In the genomic region with DNA sequence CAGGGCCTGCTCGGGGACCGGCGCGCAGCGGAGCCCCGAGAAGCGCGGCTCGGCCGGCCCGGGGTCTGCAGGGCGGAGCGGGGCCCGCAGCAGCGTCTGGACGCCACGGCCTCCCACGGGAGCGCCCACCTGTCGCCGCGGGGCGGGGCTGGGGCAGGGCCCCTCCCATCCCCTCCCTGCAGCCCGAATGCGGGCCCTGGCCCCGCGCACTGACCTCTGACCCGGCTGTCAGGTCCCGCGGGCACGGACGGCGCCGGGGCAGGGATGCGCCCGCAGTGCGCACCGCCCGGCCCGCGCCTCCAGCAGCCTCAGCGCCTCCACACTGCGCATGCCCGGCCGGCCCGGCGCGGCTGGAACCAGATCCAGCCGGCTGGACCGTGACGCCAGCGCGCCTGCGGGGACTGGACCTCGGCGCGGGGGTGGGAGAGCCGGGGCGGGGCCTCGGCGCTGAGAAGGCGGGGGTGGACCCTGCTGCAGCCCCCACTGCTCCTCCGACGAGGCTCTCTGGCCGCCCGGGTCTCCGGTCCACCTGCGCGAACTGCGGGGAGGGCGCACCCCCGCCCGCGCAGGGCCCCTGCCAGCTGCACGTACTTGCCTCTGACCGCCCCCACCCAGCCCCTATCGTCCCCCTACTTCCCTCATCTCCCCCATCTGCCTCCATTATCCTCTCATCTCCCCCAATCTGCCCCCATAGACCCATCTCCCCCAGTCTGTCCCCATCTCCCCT, we compare ENCODE assay signal across 8 cellular contexts. TPM values are rescaled to one million over a fixed set of nuclear protein-coding genes. Genes with fewer than 3 reads are reported as not detected.
DNase-seq lines count a peak whose midpoint lies in the region; ATAC-seq and TF ChIP-seq lines count a peak whose summit lies in the region.

No MANE protein-coding gene starts in this region.

- WGBS in stomach, 5 donors = 0 to 2% (median 0%) methylated on average over 12 to 77 of the region's 77 CpGs

- no peak overlapping the region for H2AFZ ChIP-seq in neuron (ENCODE audit: low read depth, low read length)

- H3K4me1 ChIP-seq in HUES6 (ENCODE audit: control insufficient read depth, insufficient read depth, low read length) (peaks cover 12% of the 10 kb centered on the region), neuron (ENCODE audit: insufficient read depth, low read length) (peaks cover 26% of the 10 kb centered on the region), stomach (peaks cover 14 to 60% (median 48%) of the 10 kb centered on the region in 4 donors)

- no peaks in the 10 kb centered on the region for H3K9me3 ChIP-seq in HUES6 (ENCODE audit: control insufficient read depth, insufficient read depth, low read depth, low read length)
- H3K9me3 ChIP-seq in neuron (ENCODE audit: low read length) = peaks cover 3% of the 10 kb centered on the region
- H3K9me3 ChIP-seq in stomach = no peaks in the 10 kb centered on the region

- no peak overlapping the region for H3K27ac ChIP-seq in HUES6 (ENCODE audit: low read depth, low read length)
- peak overlapping the region; percentile 91 to 97 (median 95) for H3K27ac ChIP-seq in stomach

- peak; percentile 70 for DNase-seq in DMS 273 treated with DMSO at 0.1 percent for 48 hours (lab: John Stamatoyannopoulos, UW)
- peak; percentile 91 for DNase-seq in RPMI7951 (ENCODE audit: low read depth)
- DNase-seq in activated gamma-delta T cell treated with anti-CD3 and anti-CD28 coated beads, Interleukin-2, amount 50 U/mL, for 16 hours (ENCODE audit: low read depth) = peak; percentile 65
- DNase-seq in foreskin melanocyte = peak; percentile 62
- DNase-seq in stomach = peak; percentile 93

- TF ChIP-seq POLR2A in stomach (IDR thresholded peaks at IDR 0.05) = no peak

- ATAC-seq in GM21423 (IDR thresholded peaks at IDR 0.05; ENCODE audit: unreplicated experiment) = peak; percentile 42

- H3K9ac ChIP-seq in HUES6 (ENCODE audit: low read length) = peak overlapping the region; percentile 4

- peak overlapping the region; percentile 48 for H3K4me3 ChIP-seq in HUES6 (ENCODE audit: low read depth, low read length)
- peak overlapping the region; percentile 84 for H3K4me3 ChIP-seq in neuron (ENCODE audit: low read length)
- H3K4me3 ChIP-seq in stomach = peak overlapping the region; percentile 79 to 91 (median 90)

- H3K27me3 ChIP-seq in HUES6 (ENCODE audit: control insufficient read depth, insufficient read depth, low read length) (peaks cover 11% of the 10 kb centered on the region; the same call in 1 of the 2 replicates), neuron (ENCODE audit: insufficient read depth, low read length) (no peaks in the 10 kb centered on the region), stomach (no peaks in the 10 kb centered on the region)

- TF ChIP-seq CTCF in stomach (IDR thresholded peaks at IDR 0.05) = no peak

- peak; percentile 23 for TF ChIP-seq EP300 in stomach (IDR thresholded peaks at IDR 0.05)

- H3K36me3 ChIP-seq in HUES6 (ENCODE audit: control insufficient read depth, insufficient read depth, low read length) (peaks cover 11% of the 10 kb centered on the region; the same call in 1 of the 2 replicates), neuron (ENCODE audit: insufficient read depth, low read length) (peaks cover 26% of the 10 kb centered on the region), stomach (peaks cover 6 to 25% (median 19%) of the 10 kb centered on the region in 4 donors)

- intact Hi-C loops in stomach (cut with DNase I; ENCODE audit: low total_unique reads) = no loop called here

RNA-seq across cellular contexts. Expression of gene GPR146, which starts 16.1 kb away (rescaled TPM):
- 1.7 and 5.0 TPM in 2 replicates for total RNA-seq in RPMI7951 (2014; rRNA removed; shearing (Covaris generic))
- total RNA-seq in stomach = 10 to 100 TPM in 1 of 5 donors, 1 to 10 TPM in 4; 2.0 to 13.6 (median 4.4) TPM
- 10 to 100 TPM in 2 of 3 donors, 1 to 10 TPM in 1; 6.4 to 14.6 (median 10.8) TPM for polyA plus RNA-seq in stomach

RNA-seq across cellular contexts. Expression of gene CYP2W1, which starts 45.2 kb away (rescaled TPM):
- total RNA-seq in RPMI7951 (2014; rRNA removed; shearing (Covaris generic)) = not detected in 2 replicates
- 1 to 10 TPM in 1 of 5 donors, not detected in 4; 7.0 TPM for total RNA-seq in stomach
- under 1 TPM in 2 of 3 donors, not detected in 1; 0.31 to 0.65 TPM for polyA plus RNA-seq in stomach

RNA-seq across cellular contexts. Expression of gene COX19, which starts 52.9 kb away (rescaled TPM):
- total RNA-seq in RPMI7951 (2014; rRNA removed; shearing (Covaris generic)) = 6.8 and 7.1 TPM in 2 replicates
- total RNA-seq in stomach = 10 to 100 TPM in 3 of 5 donors, 1 to 10 TPM in 2; 2.3 to 26.6 (median 14.2) TPM
- polyA plus RNA-seq in stomach = 1 to 10 TPM; 3.9 to 6.5 (median 5.5) TPM

RNA-seq across cellular contexts. Expression of gene GPER1, which starts 59.7 kb away (rescaled TPM):
- 0.39 and 0.84 TPM in 2 replicates for total RNA-seq in RPMI7951 (2014; rRNA removed; shearing (Covaris generic))
- total RNA-seq in stomach = 10 to 100 TPM in 2 of 5 donors, 1 to 10 TPM in 1, under 1 TPM in 1, not detected in 1; 0.58 to 18.3 (median 9.7) TPM
- polyA plus RNA-seq in stomach = 10 to 100 TPM; 21.9 to 31.2 (median 26.0) TPM
